ENCODE assay signal across 1 cellular context in genomic region chr3:129356756-129357425, GRCh38.
TF ChIP-seq lines count a peak whose summit lies in the region.

No MANE protein-coding gene starts in this region.

TF ChIP-seq in HepG2, 621 proteins besides CTCF, POLR2A, EP300 and RAD21 (continued from another document):
- no peak for TF ChIP-seq HNF1B (CRISPR knock-in tag; IDR thresholded peaks at IDR 0.05)
